Comparison of ENCODE assay signal across 1 cellular context in genomic region chr1:167923324-167924039, GRCh38.
TF ChIP-seq lines count a peak whose summit lies in the region.

No MANE protein-coding gene starts in this region.

TF ChIP-seq in K562, 482 proteins besides CTCF, POLR2A, EP300 and RAD21 (continues in another document):
- TF ChIP-seq RBM25 (IDR thresholded peaks at IDR 0.05; ENCODE audit: low read depth, low read length, severe bottlenecking) (no peak), XRCC3 (IDR thresholded peaks at IDR 0.05) (no peak), NR2C2 (CRISPR knock-in tag; IDR thresholded peaks at IDR 0.05) (no peak), NR2C2 (tag; IDR thresholded peaks at IDR 0.05) (no peak), RFX1 (IDR thresholded peaks at IDR 0.05) (peak; percentile 28; the same call in 1 of the 2 replicates), PBX2 (CRISPR knock-in tag; IDR thresholded peaks at IDR 0.05; ENCODE audit: low read depth) (no peak), PBX2 (tag; conservative IDR thresholded peaks at IDR 0.05; ENCODE audit: low read depth) (no peak), NR1H2 (CRISPR knock-in tag; IDR thresholded peaks at IDR 0.05) (no peak), PREB (CRISPR knock-in tag; IDR thresholded peaks at IDR 0.05) (no peak), NCOR1 (IDR thresholded peaks at IDR 0.05) (no peak), FOXP1 (CRISPR knock-in tag; IDR thresholded peaks at IDR 0.05) (no peak), VEZF1 (CRISPR knock-in tag; IDR thresholded peaks at IDR 0.05) (peak; percentile 21; the same call in 1 of the 2 replicates), CC2D1A (IDR thresholded peaks at IDR 0.05) (peak; percentile 34; the same call in 1 of the 2 replicates), ZNF512 (tag; IDR thresholded peaks at IDR 0.05) (no peak), TBL1XR1 (IDR thresholded peaks at IDR 0.05; ENCODE audit: low read length in 2 of 2) (peak in 1 of 2 experiments; percentile 47; a peak in 1 of 4 replicates), TAF15 (IDR thresholded peaks at IDR 0.05; ENCODE audit: low read depth, low read length) (no peak), USF2 (CRISPR knock-in tag; IDR thresholded peaks at IDR 0.05) (no peak), EHMT2 (IDR thresholded peaks at IDR 0.05) (0 out of 2 replicates have a peak, but pooled peaks have one; percentile 36), ZNF696 (CRISPR knock-in tag; conservative IDR thresholded peaks at IDR 0.05) (no peak), POLR2AphosphoS5 (IDR thresholded peaks at IDR 0.05; ENCODE audit: control insufficient read depth, insufficient read depth, low read depth, low read length) (no peak), IRF1 (CRISPR knock-in tag; IDR thresholded peaks at IDR 0.05; ENCODE audit: borderline replicate concordance) (no peak), ZFP36 (IDR thresholded peaks at IDR 0.05; ENCODE audit: low read depth, low read length, partially characterized antibody) (no peak), CBX1 (IDR thresholded peaks at IDR 0.05; ENCODE audit: low read depth) (no peak), CREB3 (tag; conservative IDR thresholded peaks at IDR 0.05; ENCODE audit: low read depth) (0 out of 2 replicates have a peak, but pooled peaks have one; percentile 33), MTF1 (CRISPR knock-in tag; IDR thresholded peaks at IDR 0.05; ENCODE audit: borderline replicate concordance) (no peak; the same call in 1 of the 2 replicates), SMARCB1 (IDR thresholded peaks at IDR 0.05; ENCODE audit: insufficient read length, low read depth) (no peak), TRIM24 (IDR thresholded peaks at IDR 0.05) (no peak), SIRT6 (IDR thresholded peaks at IDR 0.05; ENCODE audit: low read depth, low read length) (no peak), ZNF695 (CRISPR knock-in tag; IDR thresholded peaks at IDR 0.05) (no peak), LCOR (CRISPR knock-in tag; IDR thresholded peaks at IDR 0.05) (no peak), IRF9 (tag; IDR thresholded peaks at IDR 0.05) (0 out of 2 replicates have a peak, but pooled peaks have one; percentile 22), MCM7 (IDR thresholded peaks at IDR 0.05) (no peak), GATAD2A (IDR thresholded peaks at IDR 0.05) (no peak), CTCFL (IDR thresholded peaks at IDR 0.05; ENCODE audit: borderline replicate concordance, insufficient read depth, low read depth, low read length, poor library complexity, severe bottlenecking) (no peak), ZNF449 (CRISPR knock-in tag; IDR thresholded peaks at IDR 0.05) (no peak), HNRNPH1 (optimal IDR thresholded peaks at IDR 0.05; ENCODE audit: low read depth, low read length) (no peak), ZBTB9 (CRISPR knock-in tag; IDR thresholded peaks at IDR 0.05) (0 out of 2 replicates have a peak, but pooled peaks have one; percentile 60), ZKSCAN8 (CRISPR knock-in tag; IDR thresholded peaks at IDR 0.05) (0 out of 2 replicates have a peak, but pooled peaks have one; percentile 59), MTA2 (IDR thresholded peaks at IDR 0.05; ENCODE audit: low read depth) (no peak), PML (IDR thresholded peaks at IDR 0.05; ENCODE audit: low read length) (0 out of 2 replicates have a peak, but pooled peaks have one; percentile 10), ZHX1 (conservative IDR thresholded peaks at IDR 0.05; ENCODE audit: low read length) (no peak), NR2C1 (IDR thresholded peaks at IDR 0.05) (no peak), NR2C1 (tag; IDR thresholded peaks at IDR 0.05) (peak; percentile 0; the same call in 1 of the 2 replicates)
